In the genomic region with DNA sequence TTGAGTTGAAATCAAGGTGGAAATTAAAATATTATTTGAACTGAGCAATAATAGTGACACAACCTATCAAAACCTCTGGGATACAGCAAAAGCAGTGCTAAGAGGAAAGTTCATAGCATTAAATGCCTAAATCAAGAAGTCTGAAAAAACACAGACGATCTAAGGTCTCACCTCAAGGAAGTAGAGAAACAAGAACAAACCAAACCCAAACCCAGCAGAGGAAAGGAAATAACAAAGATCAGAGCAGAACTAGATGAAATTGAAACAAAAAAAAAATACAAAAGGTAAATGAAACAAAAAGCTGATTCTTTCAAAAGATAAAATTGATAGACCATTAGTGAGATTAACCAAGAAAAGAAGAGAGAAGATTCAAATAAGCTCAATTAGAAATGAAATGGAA, we compare ENCODE assay signal across 2 cellular contexts. TPM values are rescaled to one million over a fixed set of nuclear protein-coding genes. Genes with fewer than 3 reads are reported as not detected.
"Had no signal": no experiment of that assay in that cellular context is flagged by ENCODE, and none has a peak within 500 bp of the region (broad histone marks: within the 10 kb centered on the region; RNA-seq: fewer than 3 reads in every experiment).

No MANE protein-coding gene starts in this region.

RNA-seq across cellular contexts. Expression of a gene that starts 8.7 kb away (rescaled TPM):
- total RNA-seq: dermis microvascular lymphatic vessel endothelial cell, frontal cortex had no signal

RNA-seq across cellular contexts. Expression of a gene that starts 42.7 kb away (rescaled TPM):
- total RNA-seq: dermis microvascular lymphatic vessel endothelial cell, frontal cortex had no signal
